ENCODE assay signal across 1 cellular context in genomic region chr2:141555876-141556470, GRCh38.
TF ChIP-seq lines count a peak whose summit lies in the region.

No MANE protein-coding gene starts in this region.

TF ChIP-seq in GM23338, 12 proteins besides CTCF, POLR2A, EP300 and RAD21 (continued from another document):
- TF ChIP-seq ZNF462 (CRISPR knock-in tag; IDR thresholded peaks at IDR 0.05) (no peak), ZNF114 (CRISPR knock-in tag; IDR thresholded peaks at IDR 0.05) (no peak)
TF ChIP-seq in GM23338: peak in this region for 0.
